11 cellular contexts compared by ENCODE assay signal in genomic region chr3:13537926-13538325, GRCh38. TPM values are rescaled to one million over a fixed set of nuclear protein-coding genes. Genes with fewer than 3 reads are reported as not detected.
DNase-seq lines count a peak whose midpoint lies in the region; ATAC-seq, FAIRE-seq and TF ChIP-seq lines count a peak whose summit lies in the region.
"Had no signal": no experiment of that assay in that cellular context is flagged by ENCODE, and none has a peak within 500 bp of the region (broad histone marks: within the 10 kb centered on the region; RNA-seq: fewer than 3 reads in every experiment).

No MANE protein-coding gene starts in this region.

- DNase-seq in GM04504 (ENCODE audit: low read depth) (peak; percentile 96), RWPE2 (ENCODE audit: low spot score) (no peak), fibroblast of pulmonary artery (ENCODE audit: low read depth) (peak; percentile 84), GM19239 (ENCODE audit: insufficient read length, low spot score) (no peak), SHP77 treated with DMSO at 0.1 percent for 48 hours (lab: John Stamatoyannopoulos, UW) (no peak)
- DNase-seq in naive thymus-derived CD8-positive, alpha-beta T cell: no peak
- DNase-seq: hypothalamus, NCI-H2107 had no signal

- no peak overlapping the region for H3K4me3 Mint-ChIP-seq in activated T-helper 17 cell treated with anti-CD3 and anti-CD28 coated beads, Interleukin-2, amount 50 U/mL, for 72 hours
- H3K4me3 Mint-ChIP-seq in naive thymus-derived CD8-positive, alpha-beta T cell: no peak overlapping the region
- H3K4me3 Mint-ChIP-seq: nephron had no signal

- TF ChIP-seq CTCF in RWPE2 (IDR thresholded peaks at IDR 0.05; ENCODE audit: poor library complexity, severe bottlenecking): no peak
- no peak for TF ChIP-seq CTCF in fibroblast of pulmonary artery (IDR thresholded peaks at IDR 0.05; ENCODE audit: low read length, missing control alignments)

- peaks cover 36% of the 10 kb centered on the region for H3K27me3 Mint-ChIP-seq in activated T-helper 17 cell treated with anti-CD3 and anti-CD28 coated beads, Interleukin-2, amount 50 U/mL, for 72 hours
- H3K27me3 Mint-ChIP-seq in naive thymus-derived CD8-positive, alpha-beta T cell: peaks cover 0 to 27% (median 8%) of the 10 kb centered on the region in 5 donors

- ATAC-seq in RWPE2 (ENCODE audit: low read depth): peak; percentile 90
- ATAC-seq in activated T-helper 17 cell treated with anti-CD3 and anti-CD28 coated beads, Interleukin-2, amount 50 U/mL, for 72 hours (replicated peaks): no peak
- ATAC-seq in naive thymus-derived CD8-positive, alpha-beta T cell: no peak

- peaks cover 4% of the 10 kb centered on the region for H3K9me3 Mint-ChIP-seq in activated T-helper 17 cell treated with anti-CD3 and anti-CD28 coated beads, Interleukin-2, amount 50 U/mL, for 72 hours
- H3K9me3 Mint-ChIP-seq in naive thymus-derived CD8-positive, alpha-beta T cell: peaks cover 0 to 25% (median 13%) of the 10 kb centered on the region in 9 donors

- no peaks in the 10 kb centered on the region for H3K36me3 ChIP-seq in RWPE2 (ENCODE audit: low read depth)
- no peaks in the 10 kb centered on the region for H3K36me3 ChIP-seq in skeletal muscle tissue (ENCODE audit: control insufficient read depth in 3 of 3, insufficient read depth in 3 of 3, low read length in 3 of 3)

- FAIRE-seq in GM19239 (lab: Jason Lieb, UNC): no peak

- H3K4me3 ChIP-seq in RWPE2 (ENCODE audit: severe bottlenecking) (no peak overlapping the region), fibroblast of pulmonary artery (replicated peaks; ENCODE audit: low read depth, low read length) (no peak overlapping the region), skeletal muscle tissue (ENCODE audit: low read length in 3 of 3) (no peak overlapping the region)

- H3K9me3 ChIP-seq in RWPE2 (ENCODE audit: severe bottlenecking): peaks cover 3% of the 10 kb centered on the region
- no peaks in the 10 kb centered on the region for H3K9me3 ChIP-seq in skeletal muscle tissue (ENCODE audit: control insufficient read depth in 3 of 3, low read length in 3 of 3)

- H3K27ac ChIP-seq in RWPE2 (ENCODE audit: poor library complexity, severe bottlenecking): peak overlapping the region; percentile 73
- H3K27ac ChIP-seq in skeletal muscle tissue (ENCODE audit: low read depth, low read length): peak overlapping the region; percentile 28

- POLR2A ChIA-PET in naive thymus-derived CD8-positive, alpha-beta T cell (lab: Charles Lee): no interaction called here

- peaks cover 34% of the 10 kb centered on the region for H3K4me1 ChIP-seq in RWPE2 (ENCODE audit: insufficient read depth, poor library complexity, severe bottlenecking)
- peaks cover 7 to 11% (median 10%) of the 10 kb centered on the region in 3 donors for H3K4me1 ChIP-seq in skeletal muscle tissue (ENCODE audit: control insufficient read depth in 3 of 3, insufficient read depth in 3 of 3, low read length in 3 of 3)

- peaks cover 3% of the 10 kb centered on the region for H3K4me1 Mint-ChIP-seq in activated T-helper 17 cell treated with anti-CD3 and anti-CD28 coated beads, Interleukin-2, amount 50 U/mL, for 72 hours
- H3K4me1 Mint-ChIP-seq in naive thymus-derived CD8-positive, alpha-beta T cell: peaks cover 8 to 14% (median 12%) of the 10 kb centered on the region in 4 donors

- H3K27ac Mint-ChIP-seq in activated T-helper 17 cell treated with anti-CD3 and anti-CD28 coated beads, Interleukin-2, amount 50 U/mL, for 72 hours: no peak overlapping the region
- H3K27ac Mint-ChIP-seq in naive thymus-derived CD8-positive, alpha-beta T cell: no peak overlapping the region

- no peaks in the 10 kb centered on the region for H3K36me3 Mint-ChIP-seq in activated T-helper 17 cell treated with anti-CD3 and anti-CD28 coated beads, Interleukin-2, amount 50 U/mL, for 72 hours (ENCODE audit: low read depth)
- peaks cover 0 to 8% (median 7%) of the 10 kb centered on the region in 3 donors for H3K36me3 Mint-ChIP-seq in naive thymus-derived CD8-positive, alpha-beta T cell

- no peak overlapping the region for H3K9ac ChIP-seq in skeletal muscle tissue (ENCODE audit: low read depth in 1 of 3, low read length in 3 of 3)

- H3K27me3 ChIP-seq in RWPE2 (ENCODE audit: insufficient read depth, poor library complexity, severe bottlenecking) (no peaks in the 10 kb centered on the region), skeletal muscle tissue (ENCODE audit: control insufficient read depth in 3 of 3, insufficient read depth in 3 of 3, low read length in 3 of 3) (peaks cover 3 to 17% (median 8%) of the 10 kb centered on the region in 3 donors)

RNA-seq across cellular contexts. Expression of gene FBLN2, which starts 11.0 kb away (rescaled TPM):
- 35.5 TPM for total RNA-seq in skeletal muscle tissue
- under 1 TPM in 1 of 2 donors, not detected in 1; 0.19 TPM for total RNA-seq in activated T-helper 17 cell treated with anti-CD3 and anti-CD28 coated beads, Interleukin-2, amount 50 U/mL, for 72 hours
- total RNA-seq in naive thymus-derived CD8-positive, alpha-beta T cell: 1 to 10 TPM; 6.3 to 9.5 TPM
- 10 to 100 TPM; 15.8 to 33.7 (median 20.3) TPM for polyA plus RNA-seq in naive thymus-derived CD8-positive, alpha-beta T cell

RNA-seq across cellular contexts. Expression of gene HDAC11, which starts 57.8 kb away (rescaled TPM):
- 8.9 TPM for total RNA-seq in skeletal muscle tissue
- total RNA-seq in activated T-helper 17 cell treated with anti-CD3 and anti-CD28 coated beads, Interleukin-2, amount 50 U/mL, for 72 hours: 1 to 10 TPM; 3.6 to 5.4 TPM
- total RNA-seq in naive thymus-derived CD8-positive, alpha-beta T cell: 1 to 10 TPM; 6.6 to 7.6 TPM
- polyA plus RNA-seq in naive thymus-derived CD8-positive, alpha-beta T cell: 1 to 10 TPM; 3.1 to 5.8 (median 3.7) TPM

Comparison
In these comparisons a context has a peak if more than half of its experiments do, and no peak if none do; other contexts are left out.
1. DNase-seq: peak in GM04504 (single experiment) and fibroblast of pulmonary artery (single experiment); none in RWPE2 (single experiment), GM19239 (single experiment), SHP77 treated with DMSO at 0.1 percent for 48 hours (single experiment) and naive thymus-derived CD8-positive, alpha-beta T cell (0 of 10).
2. RNA of gene FBLN2, which starts 11.0 kb away (total RNA-seq): 35.5 TPM in skeletal muscle tissue (single experiment) and 6.3 to 9.5 TPM in naive thymus-derived CD8-positive, alpha-beta T cell; 0.19 TPM in activated T-helper 17 cell treated with anti-CD3 and anti-CD28 coated beads, Interleukin-2, amount 50 U/mL, for 72 hours; every median in the first group is over 4 times any median in the second.